8 cellular contexts compared by ENCODE assay signal in genomic region chr14:74620497-74620921, GRCh38. TPM values are rescaled to one million over a fixed set of nuclear protein-coding genes. Genes with fewer than 3 reads are reported as not detected.
A peak's percentile ranks its signal among the peaks of the same experiment; 100 is the strongest.
DNase-seq lines count a peak whose midpoint lies in the region; ATAC-seq, FAIRE-seq and TF ChIP-seq lines count a peak whose summit lies in the region.

No MANE protein-coding gene starts in this region.

- H3K4me1 Mint-ChIP-seq in activated CD8-positive, alpha-beta T cell treated with anti-CD3 and anti-CD28 coated beads for 36 hours (ENCODE audit: low read depth), result peaks cover 55% of the 10 kb centered on the region

- no peak overlapping the region for H3K4me3 Mint-ChIP-seq in activated CD8-positive, alpha-beta T cell treated with anti-CD3 and anti-CD28 coated beads for 36 hours

- no peak overlapping the region for H3K9ac ChIP-seq in HepG2 (ENCODE audit: insufficient read depth, low read depth, low read length)
- no peak overlapping the region for H3K9ac ChIP-seq in MM.1S (ENCODE audit: low read length)

- FAIRE-seq in HepG2 (lab: Jason Lieb, UNC) (no peak), urothelium cell line (lab: Jason Lieb, UNC) (no peak)

- intact Hi-C loops in HepG2 (cut with micrococcal nuclease; ENCODE audit: unreplicated experiment) (no loop called here), right lobe of liver (cut with DNase I) (no loop called here)
- intact Hi-C loops in activated CD8-positive, alpha-beta T cell treated with anti-CD3 and anti-CD28 coated beads for 36 hours (cut with micrococcal nuclease), result no loop called here

- H3K9me3 Mint-ChIP-seq in activated CD8-positive, alpha-beta T cell treated with anti-CD3 and anti-CD28 coated beads for 36 hours, result no peaks in the 10 kb centered on the region

- TF ChIP-seq CTCF in HepG2 (CRISPR knock-in tag; IDR thresholded peaks at IDR 0.05), result no peak
- TF ChIP-seq CTCF in right lobe of liver (IDR thresholded peaks at IDR 0.05), result no peak
- no peak for TF ChIP-seq CTCF in activated CD8-positive, alpha-beta T cell treated with anti-CD3 and anti-CD28 coated beads for 36 hours (IDR thresholded peaks at IDR 0.05)
- TF ChIP-seq CTCF in MM.1S (IDR thresholded peaks at IDR 0.05; ENCODE audit: low read length), result no peak

- 13% methylated on average over 2 of the region's 2 CpGs for WGBS in HepG2 (ENCODE audit: low lambda C conversion rate)
- 86% methylated on average over 2 of the region's 2 CpGs for WGBS in right lobe of liver (ENCODE audit: insufficient coverage, low coverage, low lambda C conversion rate, missing lambda C conversion rate)

- no peaks in the 10 kb centered on the region for H3K9me2 ChIP-seq in MM.1S (replicated peaks; ENCODE audit: insufficient read depth, low read length)

- H3K27me3 ChIP-seq in HepG2 (ENCODE audit: control insufficient read depth in 1 of 2, insufficient read depth in 2 of 2, low read length in 2 of 2) (no peaks in the 10 kb centered on the region), right lobe of liver (no peaks in the 10 kb centered on the region), MM.1S (replicated peaks; ENCODE audit: insufficient read depth, low read length) (no peaks in the 10 kb centered on the region)

- no peaks in the 10 kb centered on the region for H3K9me3 ChIP-seq in HepG2 (ENCODE audit: low read length)
- H3K9me3 ChIP-seq in right lobe of liver, result no peaks in the 10 kb centered on the region
- H3K9me3 ChIP-seq in MM.1S (replicated peaks; ENCODE audit: insufficient read depth, low read length), result no peaks in the 10 kb centered on the region

- BruUV-seq in HepG2 (replicated peaks; lab: Mats Ljungman, UMichigan), result no TSS peak

- POLR2A ChIA-PET in HepG2 (lab: Yijun Ruan, JAX), result interaction anchor here (4.6 kb wide), 1 partner anchor 7 kb away, joined by 28 read pairs; no protein-coding TSS in a partner anchor
- POLR2A ChIA-PET in activated CD8-positive, alpha-beta T cell treated with anti-CD3 and anti-CD28 coated beads for 36 hours (lab: Charles Lee), result interaction anchor here (0.6 kb wide), 1 partner anchor 9 kb away, joined by 3 read pairs; the partner anchor contains the start of gene LTBP2

- no peaks in the 10 kb centered on the region for H4K20me1 ChIP-seq in HepG2 (ENCODE audit: insufficient read depth, low read length)
- no peaks in the 10 kb centered on the region for H4K20me1 ChIP-seq in MM.1S (ENCODE audit: insufficient read depth, low read length)

- peak; percentile 72 for DNase-seq in HepG2 (ENCODE audit: low spot score)
- DNase-seq in right lobe of liver, result no peak
- peak; percentile 77 for DNase-seq in activated CD8-positive, alpha-beta T cell treated with anti-CD3 and anti-CD28 coated beads for 36 hours
- peak; percentile 90 for DNase-seq in glomerular endothelial cell (ENCODE audit: extremely low read depth, low read depth, low spot score)
- peak; percentile 86 for DNase-seq in urothelium cell line (ENCODE audit: low spot score)
- no peak for DNase-seq in left lobe of liver (ENCODE audit: low spot score)
- DNase-seq in MM.1S, result no peak

- CTCF ChIA-PET in HepG2 (lab: Yijun Ruan, JAX; ENCODE audit: low intra/inter-chr PET ratio, low total read pairs), result no interaction called here
- CTCF ChIA-PET in activated CD8-positive, alpha-beta T cell treated with anti-CD3 and anti-CD28 coated beads for 36 hours (lab: Charles Lee), result interaction anchor here (1.2 to 5.1 kb wide), 2 partner anchors 11 to 14 kb away, joined by 3 to 40 read pairs; no protein-coding TSS in a partner anchor

- H3K79me2 ChIP-seq in HepG2 (ENCODE audit: insufficient read depth, low read length) (no peaks in the 10 kb centered on the region), MM.1S (ENCODE audit: low read length) (no peaks in the 10 kb centered on the region)

- peaks cover 7% of the 10 kb centered on the region for H3K27me3 Mint-ChIP-seq in activated CD8-positive, alpha-beta T cell treated with anti-CD3 and anti-CD28 coated beads for 36 hours

- no peaks in the 10 kb centered on the region for H3F3A ChIP-seq in MM.1S (ENCODE audit: insufficient read depth, low read length)

- H3K4me1 ChIP-seq in HepG2 (ENCODE audit: insufficient read depth, low read length) (peaks cover 56% of the 10 kb centered on the region), right lobe of liver (peaks cover 0 to 17% (median 8%) of the 10 kb centered on the region in 4 donors), MM.1S (ENCODE audit: low read length) (no peaks in the 10 kb centered on the region)

- ATAC-seq in HepG2 (peak; percentile 14; the same call in 2 of the 3 replicates), right lobe of liver (no peak), left lobe of liver (no peak), HG02852 (IDR thresholded peaks at IDR 0.05; ENCODE audit: unreplicated experiment) (no peak)
- peak; percentile 62 for ATAC-seq in activated CD8-positive, alpha-beta T cell treated with anti-CD3 and anti-CD28 coated beads for 36 hours

- no peak overlapping the region for H3K27ac Mint-ChIP-seq in activated CD8-positive, alpha-beta T cell treated with anti-CD3 and anti-CD28 coated beads for 36 hours

- H3K36me3 ChIP-seq in HepG2 (replicated peaks in 1 of 2; ENCODE audit: control insufficient read depth in 1 of 2, insufficient read depth in 2 of 2, low read length in 2 of 2) (no peaks in the 10 kb centered on the region), right lobe of liver (no peaks in the 10 kb centered on the region), MM.1S (replicated peaks; ENCODE audit: insufficient read depth, low read length) (no peaks in the 10 kb centered on the region)

- no peak for TF ChIP-seq POLR2A in HepG2 (IDR thresholded peaks at IDR 0.05; ENCODE audit: insufficient read depth in 1 of 2, low read depth in 2 of 2, low read length in 2 of 2)
- no peak for TF ChIP-seq POLR2A in right lobe of liver (IDR thresholded peaks at IDR 0.05)

- no peak overlapping the region for H3K27ac ChIP-seq in HepG2 (ENCODE audit: extremely low read length, insufficient read depth, low read length)
- no peak overlapping the region for H3K27ac ChIP-seq in right lobe of liver
- no peak overlapping the region for H3K27ac ChIP-seq in MM.1S (ENCODE audit: low read length)

- in situ Hi-C loops in HepG2 (cut with HindIII; ENCODE audit: extremely low pct_ligation_motif_present, low pct_unique_long_range_greater_than_20kb), result loop anchor here (25.0 kb wide), 1 partner anchor 167 kb away; no protein-coding TSS in a partner anchor

- no peak overlapping the region for H2AFZ ChIP-seq in HepG2 (ENCODE audit: low read length)
- no peak overlapping the region for H2AFZ ChIP-seq in MM.1S (ENCODE audit: low read length)

- TF ChIP-seq EP300 in HepG2 (IDR thresholded peaks at IDR 0.05; ENCODE audit: low read depth in 2 of 2, low read length in 2 of 2), result no peak
- no peak for TF ChIP-seq EP300 in HepG2 (CRISPR knock-in tag; IDR thresholded peaks at IDR 0.05; ENCODE audit: borderline replicate concordance)

- H3K4me2 ChIP-seq in HepG2 (ENCODE audit: low read depth, low read length) (peak overlapping the region; percentile 90), MM.1S (ENCODE audit: low read depth, low read length) (no peak overlapping the region)

- no peak for TF ChIP-seq RAD21 in HepG2 (CRISPR knock-in tag; IDR thresholded peaks at IDR 0.05)

- H3K4me3 ChIP-seq in HepG2 (replicated peaks in 1 of 3; ENCODE audit: insufficient read depth in 1 of 3, low read depth in 2 of 3, low read length in 3 of 3), result no peak overlapping the region
- H3K4me3 ChIP-seq in right lobe of liver, result no peak overlapping the region
- H3K4me3 ChIP-seq in MM.1S (ENCODE audit: low read length), result no peak overlapping the region

- H3K36me3 Mint-ChIP-seq in activated CD8-positive, alpha-beta T cell treated with anti-CD3 and anti-CD28 coated beads for 36 hours (ENCODE audit: low read depth), result no peaks in the 10 kb centered on the region

TF ChIP-seq in HepG2, 621 proteins besides CTCF, POLR2A, EP300 and RAD21 (continues in another document):
- TF ChIP-seq ZNF572 (CRISPR knock-in tag; IDR thresholded peaks at IDR 0.05) (no peak), ZNF607 (CRISPR knock-in tag; IDR thresholded peaks at IDR 0.05; ENCODE audit: borderline replicate concordance) (no peak), KDM1A (CRISPR knock-in tag; IDR thresholded peaks at IDR 0.05) (no peak)

RNA-seq across cellular contexts. Expression of gene LTBP2, which starts 8.5 kb away (rescaled TPM):
- total RNA-seq in HepG2 (2016; rRNA removed; fragmentation: Illumina TruSeq; extraction: Trizol) (0.18 and 0.20 TPM in 2 replicates), right lobe of liver (1 to 10 TPM in 3 of 6 experiments, under 1 TPM in 3; 0.46 to 3.5 (median 1.7) TPM), glomerular endothelial cell (251 and 261 TPM in 2 replicates), left lobe of liver (1.1 TPM)
- 0.09 TPM in 1 of 2 replicates, not detected in the other for total RNA-seq in HepG2 (2016; cell fraction: cytosol; rRNA removed; fragmentation: Illumina TruSeq; extraction: Trizol; ENCODE audit: low read depth)
- total RNA-seq in HepG2 (2016; cell fraction: insoluble cytoplasmic fraction; rRNA removed; fragmentation: Illumina TruSeq; extraction: Trizol), result 0.10 and 0.41 TPM in 2 replicates
- 0.06 TPM in 1 of 2 replicates, not detected in the other for total RNA-seq in HepG2 (2016; cell fraction: membrane; rRNA removed; fragmentation: Illumina TruSeq; extraction: Trizol)
- total RNA-seq in HepG2 (2016; cell fraction: nucleus; rRNA removed; fragmentation: Illumina TruSeq; extraction: Trizol), result 0.28 and 0.84 TPM in 2 replicates
- 0.41 and 0.46 TPM in 2 replicates for polyA plus RNA-seq in HepG2 (2011; rRNA removed)
- 0.32 and 0.35 TPM in 2 replicates for polyA plus RNA-seq in HepG2 (2011; cell fraction: cytosol; rRNA removed)
- polyA plus RNA-seq in HepG2 (2011; cell fraction: nucleus; rRNA removed), result 1.4 and 1.5 TPM in 2 replicates
- polyA plus RNA-seq in HepG2 (2012), result 0.27 and 0.68 TPM in 2 replicates
- polyA plus RNA-seq in HepG2 (2016; cell fraction: cytosol; fragmentation: Illumina TruSeq; extraction: Trizol; ENCODE audit: low read depth), result 0.06 TPM in 1 of 2 replicates, not detected in the other
- 0.12 and 0.17 TPM in 2 replicates for polyA plus RNA-seq in HepG2 (2016; cell fraction: insoluble cytoplasmic fraction; fragmentation: Illumina TruSeq; extraction: Trizol; ENCODE audit: low read depth)
- 0.07 and 0.09 TPM in 2 replicates for polyA plus RNA-seq in HepG2 (2016; cell fraction: membrane; fragmentation: Illumina TruSeq; extraction: Trizol; ENCODE audit: low read depth)
- 0.64 and 0.72 TPM in 2 replicates for polyA plus RNA-seq in HepG2 (2016; cell fraction: nucleus; fragmentation: Illumina TruSeq; extraction: Trizol; ENCODE audit: insufficient read depth, low read depth)
- polyA minus RNA-seq in HepG2 (2011; rRNA and poly(A)+ RNA removed; ENCODE audit: low replicate concordance), result 0.44 and 1.1 TPM in 2 replicates
- 0.35 and 0.89 TPM in 2 replicates for polyA minus RNA-seq in HepG2 (2011; cell fraction: cytosol; rRNA and poly(A)+ RNA removed)
- polyA minus RNA-seq in HepG2 (2011; cell fraction: nucleus; rRNA and poly(A)+ RNA removed), result 0.52 and 0.99 TPM in 2 replicates
- total RNA-seq in activated CD8-positive, alpha-beta T cell treated with anti-CD3 and anti-CD28 coated beads for 36 hours, result under 1 TPM; 0.04 to 0.05 TPM

Comparison
In these comparisons a context has a peak if more than half of its experiments do, and no peak if none do; other contexts are left out.
1. ATAC-seq: peak in HepG2 (single experiment) and activated CD8-positive, alpha-beta T cell treated with anti-CD3 and anti-CD28 coated beads for 36 hours (single experiment); none in right lobe of liver (0 of 4), left lobe of liver (single experiment) and HG02852 (single experiment).
2. DNase-seq: peak in HepG2 (single experiment), activated CD8-positive, alpha-beta T cell treated with anti-CD3 and anti-CD28 coated beads for 36 hours (single experiment), glomerular endothelial cell (single experiment) and urothelium cell line (single experiment); none in right lobe of liver (0 of 3), left lobe of liver (single experiment) and MM.1S (single experiment).
3. RNA of gene LTBP2, which starts 8.5 kb away (total RNA-seq): 251 to 261 TPM in glomerular endothelial cell; 0.46 to 3.5 TPM in right lobe of liver, 1.1 TPM in left lobe of liver (single experiment), 0.06 to 0.84 TPM in HepG2 and 0.04 to 0.05 TPM in activated CD8-positive, alpha-beta T cell treated with anti-CD3 and anti-CD28 coated beads for 36 hours; every median in the first group is over 10 times any median in the second.